In the genomic region with DNA sequence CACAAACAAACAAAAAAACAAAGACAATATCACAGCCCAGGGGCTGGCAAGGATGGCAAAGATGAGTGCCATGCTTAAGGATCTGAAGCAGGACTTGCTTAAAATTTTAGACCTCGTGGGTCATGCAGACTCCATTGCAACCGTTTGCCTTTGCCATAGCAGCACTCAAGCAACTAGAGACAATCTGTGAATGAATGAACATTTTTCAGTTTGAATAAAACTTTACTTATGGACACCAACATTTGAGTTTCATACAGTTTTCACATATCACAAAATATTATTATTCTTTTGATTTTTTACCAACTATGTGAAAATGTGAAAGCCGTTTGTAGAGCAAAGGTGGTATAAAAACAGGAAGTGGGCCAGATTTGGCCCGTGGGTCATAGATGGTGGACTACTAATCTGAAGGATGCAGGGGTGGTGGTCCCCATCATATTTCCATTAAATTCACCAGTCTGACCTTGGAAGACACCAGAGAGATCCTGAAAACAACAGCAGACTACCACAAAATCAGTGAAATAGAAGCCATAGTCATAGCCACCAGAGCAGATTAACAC, we compare ENCODE assay signal across 24 cellular contexts. TPM values are rescaled to one million over a fixed set of nuclear protein-coding genes. Genes with fewer than 3 reads are reported as not detected.
"Had no signal": no experiment of that assay in that cellular context is flagged by ENCODE, and none has a peak within 500 bp of the region (broad histone marks: within the 10 kb centered on the region; RNA-seq: fewer than 3 reads in every experiment).

No MANE protein-coding gene starts in this region.

- ATAC-seq: effector memory CD8-positive, alpha-beta T cell; gastrocnemius medialis; heart right ventricle; stimulated activated naive B cell treated with anti-CD40 and anti-IgM and Interleukin-4, amounts not matched to agents 10 μg/mL and 1 μg/mL and 100 μg/mL, for 72 hours had no signal

- H3K4me3 Mint-ChIP-seq: dendritic cell treated with granulocyte-macrophage colony-stimulating factor and Interleukin-4, amounts not matched to agents 40 ng/mL and 50 ng/mL, for 4 days; effector memory CD8-positive, alpha-beta T cell; naive B cell; stimulated activated naive B cell treated with anti-CD40 and anti-IgM and Interleukin-4, amounts not matched to agents 10 μg/mL and 1 μg/mL and 100 μg/mL, for 72 hours; type B pancreatic cell had no signal

- H3K27me3 Mint-ChIP-seq: naive B cell; stimulated activated naive B cell treated with anti-CD40 and anti-IgM and Interleukin-4, amounts not matched to agents 10 μg/mL and 1 μg/mL and 100 μg/mL, for 72 hours had no signal

- FAIRE-seq: islet of Langerhans, urothelium cell line had no signal

- H3K36me3 ChIP-seq: esophagus muscularis mucosa, gastrocnemius medialis, heart right ventricle, right atrium auricular region, sigmoid colon had no signal

- H3K36me3 Mint-ChIP-seq: naive B cell; stimulated activated naive B cell treated with anti-CD40 and anti-IgM and Interleukin-4, amounts not matched to agents 10 μg/mL and 1 μg/mL and 100 μg/mL, for 72 hours; type B pancreatic cell had no signal

- H3K9me3 ChIP-seq: esophagus muscularis mucosa, gastrocnemius medialis, heart right ventricle, sigmoid colon had no signal

- H3K9me3 Mint-ChIP-seq: dendritic cell treated with granulocyte-macrophage colony-stimulating factor and Interleukin-4, amounts not matched to agents 40 ng/mL and 50 ng/mL, for 4 days; effector memory CD8-positive, alpha-beta T cell; naive B cell; stimulated activated naive B cell treated with anti-CD40 and anti-IgM and Interleukin-4, amounts not matched to agents 10 μg/mL and 1 μg/mL and 100 μg/mL, for 72 hours; type B pancreatic cell had no signal

- H3K27ac Mint-ChIP-seq: dendritic cell treated with granulocyte-macrophage colony-stimulating factor and Interleukin-4, amounts not matched to agents 40 ng/mL and 50 ng/mL, for 4 days; effector memory CD8-positive, alpha-beta T cell; stimulated activated naive B cell treated with anti-CD40 and anti-IgM and Interleukin-4, amounts not matched to agents 10 μg/mL and 1 μg/mL and 100 μg/mL, for 72 hours; type B pancreatic cell had no signal

- H3K4me3 ChIP-seq: esophagus muscularis mucosa, gastrocnemius medialis, heart right ventricle, right atrium auricular region, sigmoid colon, skin epidermis had no signal

- DNase-seq: effector memory CD8-positive, alpha-beta T cell; gastrocnemius medialis; heart right ventricle; hypothalamus; kidney glomerular epithelial cell; mesendoderm; naive B cell; posterior cingulate gyrus; sigmoid colon; stimulated activated CD4-positive, alpha-beta T cell treated with anti-CD3 and anti-CD28 coated beads, Interleukin-2, amount 100 ng/mL, for 24 hours; stimulated activated CD4-positive, alpha-beta T cell treated with anti-CD3 and anti-CD28 coated beads, Interleukin-4, amount 100 ng/mL, for 4 hours; stimulated activated naive B cell treated with anti-CD40 and anti-IgM and Interleukin-4, amounts not matched to agents 10 μg/mL and 1 μg/mL and 100 μg/mL, for 72 hours had no signal

- H3K27ac ChIP-seq: epithelial cell of prostate, esophagus muscularis mucosa, gastrocnemius medialis, heart right ventricle, right atrium auricular region, sigmoid colon, skin epidermis had no signal

- H3K27me3 ChIP-seq: right atrium auricular region had no signal

RNA-seq across cellular contexts. Expression of a gene that starts 18.3 kb away (rescaled TPM):
- total RNA-seq: fibroblast of villous mesenchyme, lung microvascular endothelial cell, osteocyte had no signal
- polyA plus RNA-seq: neural cell had no signal
